In the genomic region with DNA sequence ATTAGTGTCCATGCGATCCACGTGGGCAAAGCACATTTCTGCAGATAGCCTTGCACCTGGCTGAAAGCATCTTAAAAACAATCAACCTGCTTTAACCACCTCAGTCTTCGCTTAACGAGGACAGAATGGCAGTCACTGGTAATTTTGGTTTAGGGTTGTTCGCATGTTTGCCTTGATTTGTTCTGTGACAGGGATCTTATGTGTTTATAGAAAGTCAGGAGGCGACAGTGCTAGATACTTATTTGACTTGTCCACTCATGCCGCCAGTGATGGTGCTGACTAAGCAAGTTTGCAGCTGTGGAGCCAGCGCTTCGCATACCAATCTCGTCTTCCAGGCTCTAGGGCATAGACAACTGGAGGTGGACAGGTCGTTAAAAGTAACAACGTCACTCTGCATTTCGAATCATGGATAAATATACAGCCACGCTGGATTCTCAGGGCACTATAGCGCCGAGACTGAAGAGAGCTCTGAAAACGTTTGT, we compare ENCODE assay signal across 8 cellular contexts. TPM values are rescaled to one million over a fixed set of nuclear protein-coding genes. Genes with fewer than 3 reads are reported as not detected.
DNase-seq lines count a peak whose midpoint lies in the region; ATAC-seq and TF ChIP-seq lines count a peak whose summit lies in the region.

No MANE protein-coding gene starts in this region.

- no peak for TF ChIP-seq CTCF in right atrium auricular region (IDR thresholded peaks at IDR 0.05)

- H3K9ac ChIP-seq in rectal smooth muscle tissue (ENCODE audit: low read length) = no peak overlapping the region

- H3K27ac ChIP-seq in right atrium auricular region (peak overlapping the region in 1 of 2 donors; percentile 80), rectal smooth muscle tissue (ENCODE audit: low read depth, low read length) (no peak overlapping the region)

- DNase-seq in right atrium auricular region (ENCODE audit: low spot score) (no peak), left ventricle myocardium superior (no peak), T-helper 17 cell (no peak), head of caudate nucleus (peak in 41 of 42 donors; percentile 8 to 78 (median 46))

- peak overlapping the region; percentile 68 to 75 for H3K4me3 ChIP-seq in right atrium auricular region
- H3K4me3 ChIP-seq in rectal smooth muscle tissue (ENCODE audit: low read length) = peak overlapping the region; percentile 94

- intact Hi-C loops in left ventricle myocardium superior (cut with micrococcal nuclease) (no loop called here), head of caudate nucleus (cut with DNase I) (loop anchor here (2.0 kb wide), 1 partner anchor 68 kb away; a partner anchor contains a TSS)

- ATAC-seq in left ventricle myocardium superior (no peak), T-helper 17 cell (no peak), GM19397 (IDR thresholded peaks at IDR 0.05; ENCODE audit: unreplicated experiment) (no peak), HG03439 (IDR thresholded peaks at IDR 0.05; ENCODE audit: unreplicated experiment) (no peak), HG03175 (IDR thresholded peaks at IDR 0.05; ENCODE audit: unreplicated experiment) (no peak)

- peaks cover 4% of the 10 kb centered on the region for H3K36me3 Mint-ChIP-seq in T-helper 17 cell (ENCODE audit: low read depth)

- H3K27me3 Mint-ChIP-seq in T-helper 17 cell = peaks cover under 1% of the 10 kb centered on the region

- H3K4me3 Mint-ChIP-seq in T-helper 17 cell = peak overlapping the region; percentile 99

- H3K9me3 ChIP-seq in right atrium auricular region (no peaks in the 10 kb centered on the region), T-helper 17 cell (ENCODE audit: control insufficient read depth, low read length, poor library complexity, severe bottlenecking) (no peaks in the 10 kb centered on the region)

- H3K4me1 ChIP-seq in right atrium auricular region (peaks cover 0 to 27% of the 10 kb centered on the region in 2 donors), rectal smooth muscle tissue (ENCODE audit: control insufficient read depth, insufficient read depth, low read length) (no peaks in the 10 kb centered on the region)

- peak overlapping the region; percentile 99 for H3K27ac Mint-ChIP-seq in T-helper 17 cell

- H3K36me3 ChIP-seq in right atrium auricular region (no peaks in the 10 kb centered on the region), rectal smooth muscle tissue (ENCODE audit: control insufficient read depth, insufficient read depth, low read length) (no peaks in the 10 kb centered on the region)

- H3K27me3 ChIP-seq in right atrium auricular region = no peaks in the 10 kb centered on the region
- no peaks in the 10 kb centered on the region for H3K27me3 ChIP-seq in rectal smooth muscle tissue (ENCODE audit: control insufficient read depth, insufficient read depth, low read length)

- peaks cover 36% of the 10 kb centered on the region for H3K4me1 Mint-ChIP-seq in T-helper 17 cell

RNA-seq across cellular contexts. Expression of a gene that starts 1.2 kb away (rescaled TPM):
- 10 to 100 TPM in 1 of 2 donors, 1 to 10 TPM in 1; 5.6 to 17.9 TPM for total RNA-seq in right atrium auricular region
- 4.3 TPM for total RNA-seq in left ventricle myocardium superior
- total RNA-seq in T-helper 17 cell = 100 to 1,000 TPM in 1 of 2 donors, 10 to 100 TPM in 1; 96.5 to 123 TPM

Comparison
In these comparisons a context has a peak if more than half of its experiments do, and no peak if none do; other contexts are left out.
1. DNase-seq: peak in head of caudate nucleus (41 of 42); none in right atrium auricular region (single experiment), left ventricle myocardium superior (single experiment) and T-helper 17 cell (0 of 3).
2. RNA of a gene that starts 1.2 kb away (total RNA-seq): 96.5 to 123 TPM in T-helper 17 cell; 5.6 to 17.9 TPM in right atrium auricular region and 4.3 TPM in left ventricle myocardium superior (single experiment); every median in the first group is over 4 times any median in the second.